Comparison of ENCODE assay signal across 9 cellular contexts in the genomic region with DNA sequence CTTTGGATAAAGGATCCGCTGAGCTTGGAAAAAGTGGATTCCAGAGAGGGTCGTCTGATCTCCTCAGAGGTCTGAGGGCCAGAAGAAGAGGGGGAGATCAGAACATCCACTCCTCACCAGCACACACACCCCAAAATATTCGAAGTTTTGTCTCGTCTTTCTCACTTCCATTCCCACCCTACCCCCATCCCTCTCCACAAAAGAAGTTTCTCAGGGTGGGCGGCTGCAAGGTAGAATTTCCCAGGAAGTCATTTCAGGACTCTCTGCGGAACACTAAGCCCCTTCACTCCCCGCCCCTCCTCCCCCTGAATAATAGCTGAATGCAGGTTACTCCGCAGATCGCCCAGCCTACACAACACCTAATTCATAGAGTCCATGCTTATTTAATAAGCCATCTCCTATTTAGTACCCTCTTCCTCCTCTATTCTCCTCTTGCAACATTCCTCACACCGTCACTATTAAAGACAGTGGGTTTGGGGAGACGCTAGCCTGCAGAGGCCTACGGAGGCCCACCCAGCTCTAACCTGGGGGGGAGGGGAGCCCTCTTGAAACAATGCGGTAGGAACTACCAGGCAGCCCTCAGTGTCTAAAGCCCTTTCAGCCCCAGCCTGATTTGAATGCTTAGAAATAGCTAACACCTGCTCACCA. TPM values are rescaled to one million over a fixed set of nuclear protein-coding genes. Genes with fewer than 3 reads are reported as not detected.
A peak's percentile ranks its signal among the peaks of the same experiment; 100 is the strongest.
DNase-seq lines count a peak whose midpoint lies in the region; ATAC-seq, FAIRE-seq and TF ChIP-seq lines count a peak whose summit lies in the region.
"Had no signal": no experiment of that assay in that cellular context is flagged by ENCODE, and none has a peak within 500 bp of the region (broad histone marks: within the 10 kb centered on the region; RNA-seq: fewer than 3 reads in every experiment).

No MANE protein-coding gene starts in this region.

- POLR2A ChIA-PET in CD8-positive, alpha-beta memory T cell (lab: Charles Lee) = interaction anchor here (0.6 to 1.4 kb wide), 4 partner anchors 10 to 1593 kb away, joined by 3 to 8 read pairs (median 4); partner anchors contain the start of gene METTL3
- POLR2A ChIA-PET in activated naive CD8-positive, alpha-beta T cell treated with anti-CD3 and anti-CD28 coated beads, Interleukin-2, amount 10 ng/mL, durations not matched to agents 7 days and 5 days (lab: Charles Lee) = interaction anchor here (0.6 to 5.4 kb wide), 8 partner anchors 15 to 1001 kb away, joined by 3 to 48 read pairs (median 5); partner anchors contain the start of genes METTL3, RAB2B and TOX4

- 14 to 16% methylated on average over 13 of the region's 13 CpGs for WGBS in testis, 2 donors

- H3K27me3 Mint-ChIP-seq in CD8-positive, alpha-beta memory T cell = peaks cover 0 to 2% of the 10 kb centered on the region in 2 donors
- peaks cover 3% of the 10 kb centered on the region for H3K27me3 Mint-ChIP-seq in IgD-negative memory B cell
- H3K27me3 Mint-ChIP-seq in activated naive CD8-positive, alpha-beta T cell treated with anti-CD3 and anti-CD28 coated beads, Interleukin-2, amount 10 ng/mL, durations not matched to agents 7 days and 5 days = peaks cover 2% of the 10 kb centered on the region

- no peaks in the 10 kb centered on the region for H3K9me1 ChIP-seq in keratinocyte (ENCODE audit: control insufficient read depth, extremely low read depth, insufficient read depth, low read length)

- ATAC-seq in activated naive CD8-positive, alpha-beta T cell treated with anti-CD3 and anti-CD28 coated beads, Interleukin-2, amount 10 ng/mL, durations not matched to agents 7 days and 5 days (ENCODE audit: low read depth) = no peak
- no peak for ATAC-seq in GM18909 (IDR thresholded peaks at IDR 0.05; ENCODE audit: poor library complexity, unreplicated experiment)

- peak overlapping the region; percentile 64 for H3K4me3 ChIP-seq in CD8-positive, alpha-beta memory T cell (ENCODE audit: low read length)
- H3K4me3 ChIP-seq in keratinocyte (ENCODE audit: control insufficient read depth in 2 of 3, extremely low read depth in 1 of 3, insufficient read depth in 2 of 3, low read depth in 1 of 3, low read length in 3 of 3) = peak overlapping the region in 1 of 3 experiments; percentile 22
- H3K4me3 ChIP-seq in testis = peak overlapping the region; percentile 69 to 81

- H3K27me3 ChIP-seq in CD8-positive, alpha-beta memory T cell (ENCODE audit: insufficient read depth, low read length, poor library complexity, severe bottlenecking) = no peaks in the 10 kb centered on the region
- H3K27me3 ChIP-seq in keratinocyte (ENCODE audit: control insufficient read depth, extremely low read depth, insufficient read depth, low read length) (peaks cover 3% of the 10 kb centered on the region), testis (no peaks in the 10 kb centered on the region)

- no peak for DNase-seq in CD8-positive, alpha-beta memory T cell
- no peak for DNase-seq in activated naive CD8-positive, alpha-beta T cell treated with anti-CD3 and anti-CD28 coated beads, Interleukin-2, amount 10 ng/mL, durations not matched to agents 7 days and 5 days
- DNase-seq in keratinocyte (ENCODE audit: low read depth, low spot score) (no peak), testis (no peak), glomerular visceral epithelial cell (ENCODE audit: extremely low spot score) (no peak), kidney glomerular epithelial cell (lab: John Stamatoyannopoulos, UW) (no peak)

- TF ChIP-seq POLR2A in testis (IDR thresholded peaks at IDR 0.05) = no peak

- no peaks in the 10 kb centered on the region for H3K79me2 ChIP-seq in keratinocyte (ENCODE audit: control insufficient read depth, insufficient read depth, low read length)

- peak overlapping the region in 5 of 8 donors; percentile 14 to 94 (median 47) for H3K27ac Mint-ChIP-seq in CD8-positive, alpha-beta memory T cell
- peak overlapping the region in 1 of 3 donors; percentile 66 for H3K27ac Mint-ChIP-seq in IgD-negative memory B cell
- H3K27ac Mint-ChIP-seq in activated naive CD8-positive, alpha-beta T cell treated with anti-CD3 and anti-CD28 coated beads, Interleukin-2, amount 10 ng/mL, durations not matched to agents 7 days and 5 days = peak overlapping the region; percentile 26

- H3K36me3 ChIP-seq in CD8-positive, alpha-beta memory T cell (ENCODE audit: insufficient read depth, low read length) = no peaks in the 10 kb centered on the region
- no peaks in the 10 kb centered on the region for H3K36me3 ChIP-seq in keratinocyte (ENCODE audit: control insufficient read depth in 2 of 2, extremely low read depth in 1 of 2, insufficient read depth in 2 of 2, low read length in 2 of 2)
- no peaks in the 10 kb centered on the region for H3K36me3 ChIP-seq in testis (ENCODE audit: low read depth, missing control alignments)

- H3K4me2 ChIP-seq in keratinocyte (ENCODE audit: control insufficient read depth, extremely low read depth, insufficient read depth, low read depth, low read length) = peak overlapping the region; percentile 51

- TF ChIP-seq CTCF in keratinocyte (optimal IDR thresholded peaks at IDR 0.05 in 1 of 3, IDR thresholded peaks at IDR 0.05 in 1 of 3, conservative IDR thresholded peaks at IDR 0.05 in 1 of 3; ENCODE audit: extremely low read depth in 1 of 3, insufficient read depth in 2 of 3, low read length in 3 of 3) = no peak
- TF ChIP-seq CTCF in testis (IDR thresholded peaks at IDR 0.05) = no peak

- no peaks in the 10 kb centered on the region for H3K36me3 Mint-ChIP-seq in CD8-positive, alpha-beta memory T cell
- peaks cover 2% of the 10 kb centered on the region for H3K36me3 Mint-ChIP-seq in IgD-negative memory B cell
- H3K36me3 Mint-ChIP-seq in activated naive CD8-positive, alpha-beta T cell treated with anti-CD3 and anti-CD28 coated beads, Interleukin-2, amount 10 ng/mL, durations not matched to agents 7 days and 5 days = no peaks in the 10 kb centered on the region

- CTCF ChIA-PET in CD8-positive, alpha-beta memory T cell (lab: Charles Lee) = interaction anchor here (0.8 to 1.8 kb wide), 6 partner anchors 9 to 1030 kb away, joined by 3 to 9 read pairs (median 4); partner anchors contain the start of genes METTL3, RAB2B and TOX4

- peaks cover 10 to 15% (median 14%) of the 10 kb centered on the region in 3 donors for H3K4me1 Mint-ChIP-seq in CD8-positive, alpha-beta memory T cell
- peaks cover 5 to 6% (median 5%) of the 10 kb centered on the region in 3 donors for H3K4me1 Mint-ChIP-seq in IgD-negative memory B cell
- H3K4me1 Mint-ChIP-seq in activated naive CD8-positive, alpha-beta T cell treated with anti-CD3 and anti-CD28 coated beads, Interleukin-2, amount 10 ng/mL, durations not matched to agents 7 days and 5 days = peaks cover 9% of the 10 kb centered on the region

- no peaks in the 10 kb centered on the region for H3K9me3 Mint-ChIP-seq in CD8-positive, alpha-beta memory T cell
- no peaks in the 10 kb centered on the region for H3K9me3 Mint-ChIP-seq in IgD-negative memory B cell
- no peaks in the 10 kb centered on the region for H3K9me3 Mint-ChIP-seq in activated naive CD8-positive, alpha-beta T cell treated with anti-CD3 and anti-CD28 coated beads, Interleukin-2, amount 10 ng/mL, durations not matched to agents 7 days and 5 days

- H3K9ac ChIP-seq in keratinocyte (ENCODE audit: control insufficient read depth, extremely low read depth, insufficient read depth, low read length) = no peak overlapping the region

- dilution Hi-C loops in keratinocyte (cut with MboI; ENCODE audit: extremely low pct_ligation_motif_present, low sequenced_read_pairs) = no loop called here

- no peaks in the 10 kb centered on the region for H4K20me1 ChIP-seq in keratinocyte (ENCODE audit: control insufficient read depth, extremely low read depth, insufficient read depth, low read length)

- H3K27ac ChIP-seq in CD8-positive, alpha-beta memory T cell (ENCODE audit: low read depth, low read length) = peak overlapping the region; percentile 38
- H3K27ac ChIP-seq in keratinocyte (ENCODE audit: control insufficient read depth, insufficient read depth, low read length) = no peak overlapping the region
- H3K27ac ChIP-seq in testis = no peak overlapping the region

- H3K4me3 Mint-ChIP-seq in CD8-positive, alpha-beta memory T cell = peak overlapping the region; percentile 74 to 94 (median 85)
- peak overlapping the region; percentile 74 to 89 (median 87) for H3K4me3 Mint-ChIP-seq in IgD-negative memory B cell
- H3K4me3 Mint-ChIP-seq in activated naive CD8-positive, alpha-beta T cell treated with anti-CD3 and anti-CD28 coated beads, Interleukin-2, amount 10 ng/mL, durations not matched to agents 7 days and 5 days = peak overlapping the region; percentile 85

- peaks cover 11% of the 10 kb centered on the region for H3K4me1 ChIP-seq in CD8-positive, alpha-beta memory T cell (ENCODE audit: insufficient read depth, low read length)
- H3K4me1 ChIP-seq in keratinocyte (ENCODE audit: control insufficient read depth, extremely low read depth, insufficient read depth, low read length) (peaks cover 5% of the 10 kb centered on the region), testis (peaks cover 9% of the 10 kb centered on the region)

- H3K9me3 ChIP-seq in CD8-positive, alpha-beta memory T cell (ENCODE audit: low read length) = no peaks in the 10 kb centered on the region
- no peaks in the 10 kb centered on the region for H3K9me3 ChIP-seq in keratinocyte (ENCODE audit: control insufficient read depth, low read depth, low read length)
- no peaks in the 10 kb centered on the region for H3K9me3 ChIP-seq in testis

- H2AFZ ChIP-seq in keratinocyte (ENCODE audit: control insufficient read depth, low read length) = peak overlapping the region; percentile 77

- intact Hi-C loops in testis (cut with DNase I; ENCODE audit: low total_unique reads) = no loop called here

- no peak for FAIRE-seq in keratinocyte (lab: Jason Lieb, UNC)

RNA-seq across cellular contexts. Expression of gene SALL2, which starts 0.7 kb away (rescaled TPM):
- 1 to 10 TPM; 2.0 to 2.6 TPM for total RNA-seq in CD8-positive, alpha-beta memory T cell
- 1.4 TPM for polyA plus RNA-seq in CD8-positive, alpha-beta memory T cell
- 0.34 TPM for polyA plus RNA-seq in IgD-negative memory B cell
- total RNA-seq in activated naive CD8-positive, alpha-beta T cell treated with anti-CD3 and anti-CD28 coated beads, Interleukin-2, amount 10 ng/mL, durations not matched to agents 7 days and 5 days = 1 to 10 TPM; 4.0 to 4.4 TPM
- 0.44 to 0.84 TPM (median 0.64 TPM) in 3 replicates for polyA plus RNA-seq in keratinocyte
- 0.16 TPM for polyA plus RNA-seq in keratinocyte (2011; ENCODE audit: low read depth)
- 0.57 and 0.63 TPM in 2 replicates for polyA plus RNA-seq in keratinocyte (2011; cell fraction: cytosol; rRNA removed)
- 0.55 and 0.68 TPM in 2 replicates for polyA plus RNA-seq in keratinocyte (2011; cell fraction: nucleus; rRNA removed)
- 0.39 and 1.0 TPM in 2 replicates for polyA plus RNA-seq in keratinocyte (2012; ENCODE audit: low replicate concordance)
- 0.73 to 3.1 TPM (median 0.90 TPM) in 3 replicates for polyA minus RNA-seq in keratinocyte
- not detected for polyA minus RNA-seq in keratinocyte (2011; cell fraction: cytosol; rRNA and poly(A)+ RNA removed)
- 0.54 and 0.63 TPM in 2 replicates for polyA minus RNA-seq in keratinocyte (2011; cell fraction: nucleus; rRNA and poly(A)+ RNA removed)
- total RNA-seq in testis = 1 to 10 TPM; 4.1 to 5.0 TPM
- 5.5 TPM for polyA plus RNA-seq in testis (ENCODE audit: insufficient read depth, low read depth, low replicate concordance)

RNA-seq across cellular contexts. Expression of gene METTL3, which starts 15.7 kb away (rescaled TPM):
- total RNA-seq in CD8-positive, alpha-beta memory T cell = 10 to 100 TPM; 54.1 to 58.9 TPM
- 27.4 TPM for polyA plus RNA-seq in CD8-positive, alpha-beta memory T cell
- 20.6 TPM for polyA plus RNA-seq in IgD-negative memory B cell
- 10 to 100 TPM; 89.2 to 90.9 TPM for total RNA-seq in activated naive CD8-positive, alpha-beta T cell treated with anti-CD3 and anti-CD28 coated beads, Interleukin-2, amount 10 ng/mL, durations not matched to agents 7 days and 5 days
- polyA plus RNA-seq in keratinocyte = 66.5 to 99.7 TPM (median 96.0 TPM) in 3 replicates
- 29.0 TPM for polyA plus RNA-seq in keratinocyte (2011; ENCODE audit: low read depth)
- polyA plus RNA-seq in keratinocyte (2011; cell fraction: cytosol; rRNA removed) = 36.0 and 50.9 TPM in 2 replicates
- polyA plus RNA-seq in keratinocyte (2011; cell fraction: nucleus; rRNA removed) = 318 and 323 TPM in 2 replicates
- 32.2 and 37.4 TPM in 2 replicates for polyA plus RNA-seq in keratinocyte (2012; ENCODE audit: low replicate concordance)
- polyA minus RNA-seq in keratinocyte = 68.6 to 78.2 TPM (median 74.2 TPM) in 3 replicates
- 33.8 TPM for polyA minus RNA-seq in keratinocyte (2011; cell fraction: cytosol; rRNA and poly(A)+ RNA removed)
- polyA minus RNA-seq in keratinocyte (2011; cell fraction: nucleus; rRNA and poly(A)+ RNA removed) = 33.7 and 50.9 TPM in 2 replicates
- 10 to 100 TPM; 65.7 to 66.3 TPM for total RNA-seq in testis
- 81.1 TPM for polyA plus RNA-seq in testis (ENCODE audit: insufficient read depth, low read depth, low replicate concordance)

RNA-seq across cellular contexts. Expression of gene TOX4, which starts 49.8 kb away (rescaled TPM):
- 10 to 100 TPM; 82.7 to 83.0 TPM for total RNA-seq in CD8-positive, alpha-beta memory T cell
- 93.3 TPM for polyA plus RNA-seq in CD8-positive, alpha-beta memory T cell
- polyA plus RNA-seq in IgD-negative memory B cell (91.0 TPM), keratinocyte (85.4 to 111 TPM (median 94.6 TPM) in 3 replicates), testis (ENCODE audit: insufficient read depth, low read depth, low replicate concordance) (120 TPM)
- 10 to 100 TPM; 76.7 to 79.7 TPM for total RNA-seq in activated naive CD8-positive, alpha-beta T cell treated with anti-CD3 and anti-CD28 coated beads, Interleukin-2, amount 10 ng/mL, durations not matched to agents 7 days and 5 days
- polyA plus RNA-seq in keratinocyte (2011; ENCODE audit: low read depth) = 30.1 TPM
- polyA plus RNA-seq in keratinocyte (2011; cell fraction: cytosol; rRNA removed) = 50.6 and 64.1 TPM in 2 replicates
- polyA plus RNA-seq in keratinocyte (2011; cell fraction: nucleus; rRNA removed) = 70.3 and 74.2 TPM in 2 replicates
- polyA plus RNA-seq in keratinocyte (2012; ENCODE audit: low replicate concordance) = 65.4 and 68.5 TPM in 2 replicates
- polyA minus RNA-seq in keratinocyte = 77.9 to 131 TPM (median 115 TPM) in 3 replicates
- polyA minus RNA-seq in keratinocyte (2011; cell fraction: cytosol; rRNA and poly(A)+ RNA removed) = 29.2 TPM
- 15.4 and 22.7 TPM in 2 replicates for polyA minus RNA-seq in keratinocyte (2011; cell fraction: nucleus; rRNA and poly(A)+ RNA removed)
- total RNA-seq in testis = 10 to 100 TPM; 64.4 to 72.6 TPM

RNA-seq across cellular contexts. Expression of gene RAB2B, which starts 50.0 kb away (rescaled TPM):
- 10 to 100 TPM; 25.5 to 25.7 TPM for total RNA-seq in CD8-positive, alpha-beta memory T cell
- 14.4 TPM for polyA plus RNA-seq in CD8-positive, alpha-beta memory T cell
- polyA plus RNA-seq in IgD-negative memory B cell (8.2 TPM), keratinocyte (12.4 to 18.3 TPM (median 17.7 TPM) in 3 replicates), testis (ENCODE audit: insufficient read depth, low read depth, low replicate concordance) (36.4 TPM)
- 10 to 100 TPM; 27.3 to 27.5 TPM for total RNA-seq in activated naive CD8-positive, alpha-beta T cell treated with anti-CD3 and anti-CD28 coated beads, Interleukin-2, amount 10 ng/mL, durations not matched to agents 7 days and 5 days
- 3.3 TPM for polyA plus RNA-seq in keratinocyte (2011; ENCODE audit: low read depth)
- polyA plus RNA-seq in keratinocyte (2011; cell fraction: cytosol; rRNA removed) = 9.3 and 17.4 TPM in 2 replicates
- polyA plus RNA-seq in keratinocyte (2011; cell fraction: nucleus; rRNA removed) = 18.9 and 21.6 TPM in 2 replicates
- 8.5 and 14.7 TPM in 2 replicates for polyA plus RNA-seq in keratinocyte (2012; ENCODE audit: low replicate concordance)
- polyA minus RNA-seq in keratinocyte = 4.9 to 23.8 TPM (median 17.5 TPM) in 3 replicates
- 11.1 TPM for polyA minus RNA-seq in keratinocyte (2011; cell fraction: cytosol; rRNA and poly(A)+ RNA removed)
- 6.5 and 12.9 TPM in 2 replicates for polyA minus RNA-seq in keratinocyte (2011; cell fraction: nucleus; rRNA and poly(A)+ RNA removed)
- total RNA-seq in testis = 10 to 100 TPM; 32.9 to 40.1 TPM

RNA-seq across cellular contexts. Expression of gene OR10G3, which starts 53.1 kb away (rescaled TPM):
- total RNA-seq in CD8-positive, alpha-beta memory T cell = not detected
- not detected for polyA plus RNA-seq in CD8-positive, alpha-beta memory T cell
- not detected for polyA plus RNA-seq in IgD-negative memory B cell
- not detected for total RNA-seq in activated naive CD8-positive, alpha-beta T cell treated with anti-CD3 and anti-CD28 coated beads, Interleukin-2, amount 10 ng/mL, durations not matched to agents 7 days and 5 days
- polyA plus RNA-seq in keratinocyte = not detected in 3 replicates
- not detected for polyA plus RNA-seq in keratinocyte (2011; ENCODE audit: low read depth)
- not detected in 2 replicates for polyA plus RNA-seq in keratinocyte (2011; cell fraction: cytosol; rRNA removed)
- polyA plus RNA-seq in keratinocyte (2011; cell fraction: nucleus; rRNA removed) = not detected in 2 replicates
- polyA plus RNA-seq in keratinocyte (2012; ENCODE audit: low replicate concordance) = not detected in 2 replicates
- polyA minus RNA-seq in keratinocyte = not detected in 3 replicates
- polyA minus RNA-seq in keratinocyte (2011; cell fraction: cytosol; rRNA and poly(A)+ RNA removed) = not detected
- polyA minus RNA-seq in keratinocyte (2011; cell fraction: nucleus; rRNA and poly(A)+ RNA removed) = not detected in 2 replicates
- total RNA-seq in testis = not detected
- polyA plus RNA-seq in testis (ENCODE audit: insufficient read depth, low read depth, low replicate concordance) = not detected
- total RNA-seq: pulmonary artery endothelial cell had no signal
